8 cellular contexts compared by ENCODE assay signal in genomic region chr6:85593438-85594196, GRCh38. TPM values are rescaled to one million over a fixed set of nuclear protein-coding genes. Genes with fewer than 3 reads are reported as not detected.
DNase-seq lines count a peak whose midpoint lies in the region; ATAC-seq, FAIRE-seq and TF ChIP-seq lines count a peak whose summit lies in the region.

TSS of gene SNX14 (minus strand) at chr6:85593858. CDS start at chr6:85593718, 140 bp downstream.

- no peaks in the 10 kb centered on the region for H3K36me3 ChIP-seq in adipocyte (ENCODE audit: control insufficient read depth, insufficient read depth, low read length, severe bottlenecking)
- H3K36me3 ChIP-seq in trophoblast cell (ENCODE audit: control insufficient read depth in 1 of 2, insufficient read depth in 2 of 2, low read length in 2 of 2), result no peaks in the 10 kb centered on the region
- no peaks in the 10 kb centered on the region for H3K36me3 ChIP-seq in tibial nerve

- peak; percentile 100 for FAIRE-seq in GM12891 (lab: Jason Lieb, UNC)

- H3K79me1 ChIP-seq in trophoblast cell (ENCODE audit: low read length), result peaks cover 15% of the 10 kb centered on the region

- H3K9ac ChIP-seq in adipocyte (ENCODE audit: low read length) (peak within 1 kb of the TSS; percentile 96), trophoblast cell (ENCODE audit: low read length) (peak within 1 kb of the TSS; percentile 86)

- H4K12ac ChIP-seq in trophoblast cell (ENCODE audit: low read depth, low read length), result peak within 1 kb of the TSS; percentile 96

- peak within 1 kb of the TSS; percentile 87 for H2AK5ac ChIP-seq in trophoblast cell (ENCODE audit: low read length)

- WGBS in trophoblast cell (ENCODE audit: extremely low coverage, insufficient coverage, insufficient read length), result no CpG with 5 or more reads among the region's 82 CpGs
- WGBS in tibial nerve, 2 donors, result 0 to 1% methylated on average over 20 to 24 of the region's 82 CpGs

- peak in 2 of 5 experiments; percentile 39 to 64 for TF ChIP-seq CTCF in tibial nerve (IDR thresholded peaks at IDR 0.05)

- peak within 1 kb of the TSS; percentile 96 for H4K8ac ChIP-seq in trophoblast cell (ENCODE audit: low read depth, low read length)

- H3K27me3 ChIP-seq in adipocyte (replicated peaks; ENCODE audit: control insufficient read depth, insufficient read depth, low read length) (no peaks in the 10 kb centered on the region), trophoblast cell (ENCODE audit: insufficient read depth, low read length) (no peaks in the 10 kb centered on the region), tibial nerve (no peaks in the 10 kb centered on the region)

- peaks cover 16% of the 10 kb centered on the region for H3K4me1 ChIP-seq in adipocyte (ENCODE audit: control insufficient read depth, insufficient read depth, low read length)
- no peaks in the 10 kb centered on the region for H3K4me1 ChIP-seq in trophoblast cell (ENCODE audit: control insufficient read depth in 1 of 2, insufficient read depth in 2 of 2, low read length in 2 of 2)
- H3K4me1 ChIP-seq in tibial nerve, result peaks cover 5 to 25% (median 13%) of the 10 kb centered on the region in 4 donors

- intact Hi-C loops in cardiac septum (cut with DNase I), result loop anchor here (1.0 to 5.0 kb wide), 2 partner anchors 50 to 84 kb away; no protein-coding TSS in a partner anchor

- peak; percentile 53 to 96 for TF ChIP-seq EP300 in tibial nerve (IDR thresholded peaks at IDR 0.05)

- peak within 1 kb of the TSS; percentile 89 for H3K4me3 ChIP-seq in adipocyte (ENCODE audit: low read length)
- H3K4me3 ChIP-seq in trophoblast cell (ENCODE audit: low read depth, low read length), result peak within 1 kb of the TSS; percentile 98
- H3K4me3 ChIP-seq in tibial nerve, result peak within 1 kb of the TSS; percentile 73 to 96 (median 78)

- peak; percentile 76 for DNase-seq in GM12891 (ENCODE audit: insufficient read length, low spot score)
- peak; percentile 52 for DNase-seq in NCI-H128 (lab: John Stamatoyannopoulos, UW; ENCODE audit: unreplicated experiment)
- peak; percentile 60 for DNase-seq in T follicular helper cell (ENCODE audit: low read depth)
- peak; percentile 98 for DNase-seq in adipocyte (ENCODE audit: low read depth)
- DNase-seq in cardiac septum (ENCODE audit: low spot score), result peak; percentile 98
- peak; percentile 96 to 97 for DNase-seq in trophoblast cell
- peak; percentile 88 to 93 for DNase-seq in tibial nerve (ENCODE audit: low spot score in 2 of 2)

- peak within 1 kb of the TSS; percentile 98 for H3K14ac ChIP-seq in trophoblast cell (ENCODE audit: low read length)

- H3K18ac ChIP-seq in trophoblast cell (ENCODE audit: low read length), result peak within 1 kb of the TSS; percentile 99

- H3K27ac ChIP-seq in trophoblast cell (ENCODE audit: low read depth, low read length), result peak within 1 kb of the TSS; percentile 98
- H3K27ac ChIP-seq in tibial nerve, result peak within 1 kb of the TSS; percentile 80 to 98 (median 92)

- peak within 1 kb of the TSS; percentile 25 for H2BK12ac ChIP-seq in trophoblast cell (ENCODE audit: low read length)

- peak within 1 kb of the TSS; percentile 64 for H3K4ac ChIP-seq in trophoblast cell (ENCODE audit: low read depth, low read length)

- H3K23ac ChIP-seq in trophoblast cell (ENCODE audit: low read length), result no peak within 1 kb of the TSS

- H2BK120ac ChIP-seq in trophoblast cell (ENCODE audit: insufficient read depth, low read length, poor library complexity), result peak within 1 kb of the TSS; percentile 50

- H2AFZ ChIP-seq in trophoblast cell (ENCODE audit: insufficient read depth, low read length, poor library complexity), result peak within 1 kb of the TSS; percentile 56

- H4K91ac ChIP-seq in trophoblast cell (ENCODE audit: low read depth, low read length), result peak within 1 kb of the TSS; percentile 96

- no peaks in the 10 kb centered on the region for H3K9me3 ChIP-seq in adipocyte (ENCODE audit: control insufficient read depth, low read length)
- no peaks in the 10 kb centered on the region for H3K9me3 ChIP-seq in trophoblast cell (ENCODE audit: insufficient read depth, low read depth, low read length)
- no peaks in the 10 kb centered on the region for H3K9me3 ChIP-seq in tibial nerve

- ATAC-seq in HG02759 (IDR thresholded peaks at IDR 0.05; ENCODE audit: unreplicated experiment), result peak; percentile 91

- H3K4me2 ChIP-seq in trophoblast cell (ENCODE audit: low read length), result peak within 1 kb of the TSS; percentile 87

- peaks cover 13% of the 10 kb centered on the region for H3K79me2 ChIP-seq in trophoblast cell (ENCODE audit: control insufficient read depth, insufficient read depth, low read length, poor library complexity)

- peak within 1 kb of the TSS; percentile 93 for H2BK5ac ChIP-seq in trophoblast cell (ENCODE audit: low read depth, low read length, poor library complexity)

- TF ChIP-seq POLR2A in GM12891 (IDR thresholded peaks at IDR 0.05; ENCODE audit: low read depth, low read length) (peak; percentile 75; the same call in 1 of the 2 replicates), tibial nerve (IDR thresholded peaks at IDR 0.05) (peak; percentile 31 to 81)

TF ChIP-seq in GM12891, 5 proteins besides CTCF, POLR2A, EP300 and RAD21:
- TF ChIP-seq POU2F2 (IDR thresholded peaks at IDR 0.05; ENCODE audit: low read depth, low read length) (no peak), POLR2AphosphoS5 (IDR thresholded peaks at IDR 0.05; ENCODE audit: low read depth, low read length) (peak; percentile 43), TAF1 (IDR thresholded peaks at IDR 0.05; ENCODE audit: low read depth, low read length) (peak; percentile 69; the same call in 1 of the 2 replicates), PAX5 (IDR thresholded peaks at IDR 0.05; ENCODE audit: insufficient read depth, low read length, severe bottlenecking) (peak; percentile 48), SPI1 (IDR thresholded peaks at IDR 0.05; ENCODE audit: low read depth, low read length) (peak; percentile 14; the same call in 1 of the 2 replicates)
TF ChIP-seq in GM12891: peak in this region for 4.

RNA-seq across cellular contexts. Expression of gene SNX14, which starts in this region (rescaled TPM):
- 38.7 TPM for polyA plus RNA-seq in GM12891 (2012; ENCODE audit: low read depth, missing spikeins)
- 43.0 TPM for total RNA-seq in cardiac septum
- polyA plus RNA-seq in trophoblast cell (2013), result 67.9 and 69.8 TPM in 2 replicates
- total RNA-seq in tibial nerve, result 10 to 100 TPM; 50.8 to 97.3 (median 76.9) TPM

Comparison
In these comparisons a context has a peak if more than half of its experiments do, and no peak if none do; other contexts are left out.
1. Peak in every context shown above with its lines: DNase-seq, ATAC-seq, H3K4me3 ChIP-seq and H3K27ac ChIP-seq.